Comparison of ENCODE assay signal across 20 cellular contexts in genomic region chr3:83457516-83457915, GRCh38.
"Had no signal": no experiment of that assay in that cellular context is flagged by ENCODE, and none has a peak within 500 bp of the region (broad histone marks: within the 10 kb centered on the region; RNA-seq: fewer than 3 reads in every experiment).

No MANE protein-coding gene starts in this region.

- ATAC-seq: activated CD4-positive, CD25-positive, alpha-beta regulatory T cell treated with anti-CD3 and anti-CD28 coated beads, Interleukin-2, amount 50 U/mL, for 24 hours; activated CD8-positive, alpha-beta T cell treated with anti-CD3 and anti-CD28 coated beads, Interleukin-2, amount 10 ng/mL, durations not matched to agents 7 days and 5 days; activated T-cell treated with anti-CD3 and anti-CD28 coated beads, Interleukin-2, amount 50 U/mL, for 4 hours; left ventricle myocardium superior; naive thymus-derived CD8-positive, alpha-beta T cell had no signal

- FAIRE-seq: frontal cortex had no signal

- DNase-seq: activated CD4-positive, alpha-beta T cell treated with anti-CD3 and anti-CD28 coated beads, Interleukin-2, amount 10 ng/mL, durations not matched to agents 7 days and 5 days; activated CD8-positive, alpha-beta T cell treated with anti-CD3 and anti-CD28 coated beads, Interleukin-2, amount 10 ng/mL, durations not matched to agents 7 days and 5 days; activated naive CD4-positive, alpha-beta T cell treated with anti-CD3 and anti-CD28 coated beads for 36 hours; activated T-cell treated with anti-CD3 and anti-CD28 coated beads, Interleukin-2, amount 50 U/mL, for 4 hours; central memory CD4-positive, alpha-beta T cell; erythroblast; head of caudate nucleus; left ventricle myocardium superior; naive thymus-derived CD8-positive, alpha-beta T cell; nucleus accumbens; posterior cingulate gyrus; retina; stimulated activated CD4-positive, alpha-beta T cell treated with anti-CD3 and anti-CD28 coated beads, Interleukin-12 subunit alpha, Interleukin-12 subunit beta, amount 100 ng/mL, for 4 hours; stimulated activated CD4-positive, alpha-beta T cell treated with anti-CD3 and anti-CD28 coated beads, Interleukin-2, amount 100 ng/mL, for 24 hours; transverse colon had no signal

- H3K4me3 ChIP-seq: coronary artery, suprapubic skin, transverse colon, vagina had no signal

- H3K36me3 ChIP-seq: suprapubic skin, transverse colon, vagina had no signal

- H3K4me1 ChIP-seq: suprapubic skin, transverse colon, vagina had no signal

- H3K27me3 ChIP-seq: suprapubic skin, transverse colon, vagina had no signal

- H3K27ac ChIP-seq: coronary artery, suprapubic skin, transverse colon, vagina had no signal

- H3K9me3 ChIP-seq: suprapubic skin, transverse colon, vagina had no signal
